Comparison of ENCODE assay signal across 1 cellular context in the genomic region with DNA sequence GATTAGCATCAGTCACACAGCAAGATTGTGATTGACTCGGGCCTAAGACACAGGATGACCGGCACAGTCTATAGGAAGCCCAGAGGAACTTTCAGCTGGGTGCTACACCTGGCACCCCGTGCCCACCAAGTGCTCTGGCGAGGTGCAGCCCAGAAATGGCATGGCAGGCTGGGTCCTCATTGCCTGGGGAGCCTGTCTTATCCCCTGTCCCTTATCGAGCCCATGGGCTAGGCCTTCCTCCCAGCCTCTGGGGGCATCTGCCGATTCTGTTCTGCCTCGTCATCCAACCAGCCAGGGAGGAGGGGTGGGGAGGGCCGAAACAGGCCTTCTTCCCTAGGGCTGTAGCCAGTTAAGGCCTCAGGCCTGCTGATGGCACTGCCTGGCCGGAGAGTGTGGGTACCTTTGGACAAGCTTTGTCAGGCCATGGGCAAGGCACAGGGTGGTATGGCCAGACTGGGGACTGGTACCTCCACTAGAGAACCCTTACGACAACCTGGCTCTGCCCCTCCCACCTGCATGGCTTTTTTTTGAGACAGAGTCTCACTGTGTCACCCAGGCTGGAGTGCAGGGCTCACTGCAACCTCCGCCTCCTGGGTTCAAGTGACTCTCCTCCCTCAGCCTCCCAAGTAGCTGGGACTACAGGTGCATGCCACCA.
TF ChIP-seq lines count a peak whose summit lies in the region.

No MANE protein-coding gene starts in this region.

TF ChIP-seq in HepG2, 621 proteins besides CTCF, POLR2A, EP300 and RAD21:
- TF ChIP-seq ZNF256 (CRISPR knock-in tag; conservative IDR thresholded peaks at IDR 0.05) (no peak), ZNF225 (CRISPR knock-in tag; IDR thresholded peaks at IDR 0.05) (0 out of 2 replicates have a peak, but pooled peaks have one; percentile 47), AGO2 (optimal IDR thresholded peaks at IDR 0.05; ENCODE audit: low read depth, low read length) (peak; percentile 80), ZNF839 (CRISPR knock-in tag; IDR thresholded peaks at IDR 0.05; ENCODE audit: borderline replicate concordance) (peak; percentile 38; the same call in 1 of the 2 replicates), JARID2 (CRISPR knock-in tag; IDR thresholded peaks at IDR 0.05; ENCODE audit: insufficient replicate concordance) (no peak), SMARCE1 (IDR thresholded peaks at IDR 0.05; ENCODE audit: borderline replicate concordance) (no peak)
- TF ChIP-seq, protein P1, sequence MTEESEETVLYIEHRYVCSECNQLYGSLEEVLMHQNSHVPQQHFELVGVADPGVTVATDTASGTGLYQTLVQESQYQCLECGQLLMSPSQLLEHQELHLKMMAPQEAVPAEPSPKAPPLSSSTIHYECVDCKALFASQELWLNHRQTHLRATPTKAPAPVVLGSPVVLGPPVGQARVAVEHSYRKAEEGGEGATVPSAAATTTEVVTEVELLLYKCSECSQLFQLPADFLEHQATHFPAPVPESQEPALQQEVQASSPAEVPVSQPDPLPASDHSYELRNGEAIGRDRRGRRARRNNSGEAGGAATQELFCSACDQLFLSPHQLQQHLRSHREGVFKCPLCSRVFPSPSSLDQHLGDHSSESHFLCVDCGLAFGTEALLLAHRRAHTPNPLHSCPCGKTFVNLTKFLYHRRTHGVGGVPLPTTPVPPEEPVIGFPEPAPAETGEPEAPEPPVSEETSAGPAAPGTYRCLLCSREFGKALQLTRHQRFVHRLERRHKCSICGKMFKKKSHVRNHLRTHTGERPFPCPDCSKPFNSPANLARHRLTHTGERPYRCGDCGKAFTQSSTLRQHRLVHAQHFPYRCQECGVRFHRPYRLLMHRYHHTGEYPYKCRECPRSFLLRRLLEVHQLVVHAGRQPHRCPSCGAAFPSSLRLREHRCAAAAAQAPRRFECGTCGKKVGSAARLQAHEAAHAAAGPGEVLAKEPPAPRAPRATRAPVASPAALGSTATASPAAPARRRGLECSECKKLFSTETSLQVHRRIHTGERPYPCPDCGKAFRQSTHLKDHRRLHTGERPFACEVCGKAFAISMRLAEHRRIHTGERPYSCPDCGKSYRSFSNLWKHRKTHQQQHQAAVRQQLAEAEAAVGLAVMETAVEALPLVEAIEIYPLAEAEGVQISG (CRISPR knock-in tag; IDR thresholded peaks at IDR 0.05) = 0 out of 2 replicates have a peak, but pooled peaks have one; percentile 7
- TF ChIP-seq, protein P2, sequence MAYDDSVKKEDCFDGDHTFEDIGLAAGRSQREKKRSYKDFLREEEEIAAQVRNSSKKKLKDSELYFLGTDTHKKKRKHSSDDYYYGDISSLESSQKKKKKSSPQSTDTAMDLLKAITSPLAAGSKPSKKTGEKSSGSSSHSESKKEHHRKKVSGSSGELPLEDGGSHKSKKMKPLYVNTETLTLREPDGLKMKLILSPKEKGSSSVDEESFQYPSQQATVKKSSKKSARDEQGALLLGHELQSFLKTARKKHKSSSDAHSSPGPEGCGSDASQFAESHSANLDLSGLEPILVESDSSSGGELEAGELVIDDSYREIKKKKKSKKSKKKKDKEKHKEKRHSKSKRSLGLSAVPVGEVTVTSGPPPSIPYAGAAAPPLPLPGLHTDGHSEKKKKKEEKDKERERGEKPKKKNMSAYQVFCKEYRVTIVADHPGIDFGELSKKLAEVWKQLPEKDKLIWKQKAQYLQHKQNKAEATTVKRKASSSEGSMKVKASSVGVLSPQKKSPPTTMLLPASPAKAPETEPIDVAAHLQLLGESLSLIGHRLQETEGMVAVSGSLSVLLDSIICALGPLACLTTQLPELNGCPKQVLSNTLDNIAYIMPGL (CRISPR knock-in tag; IDR thresholded peaks at IDR 0.05; ENCODE audit: borderline replicate concordance in 1 of 2, low read depth in 1 of 2) = no peak
- TF ChIP-seq, protein P3, sequence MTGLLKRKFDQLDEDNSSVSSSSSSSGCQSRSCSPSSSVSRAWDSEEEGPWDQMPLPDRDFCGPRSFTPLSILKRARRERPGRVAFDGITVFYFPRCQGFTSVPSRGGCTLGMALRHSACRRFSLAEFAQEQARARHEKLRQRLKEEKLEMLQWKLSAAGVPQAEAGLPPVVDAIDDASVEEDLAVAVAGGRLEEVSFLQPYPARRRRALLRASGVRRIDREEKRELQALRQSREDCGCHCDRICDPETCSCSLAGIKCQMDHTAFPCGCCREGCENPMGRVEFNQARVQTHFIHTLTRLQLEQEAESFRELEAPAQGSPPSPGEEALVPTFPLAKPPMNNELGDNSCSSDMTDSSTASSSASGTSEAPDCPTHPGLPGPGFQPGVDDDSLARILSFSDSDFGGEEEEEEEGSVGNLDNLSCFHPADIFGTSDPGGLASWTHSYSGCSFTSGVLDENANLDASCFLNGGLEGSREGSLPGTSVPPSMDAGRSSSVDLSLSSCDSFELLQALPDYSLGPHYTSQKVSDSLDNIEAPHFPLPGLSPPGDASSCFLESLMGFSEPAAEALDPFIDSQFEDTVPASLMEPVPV (CRISPR knock-in tag; IDR thresholded peaks at IDR 0.05) = peak; percentile 39; the same call in 1 of the 2 replicates
